In the genomic region with DNA sequence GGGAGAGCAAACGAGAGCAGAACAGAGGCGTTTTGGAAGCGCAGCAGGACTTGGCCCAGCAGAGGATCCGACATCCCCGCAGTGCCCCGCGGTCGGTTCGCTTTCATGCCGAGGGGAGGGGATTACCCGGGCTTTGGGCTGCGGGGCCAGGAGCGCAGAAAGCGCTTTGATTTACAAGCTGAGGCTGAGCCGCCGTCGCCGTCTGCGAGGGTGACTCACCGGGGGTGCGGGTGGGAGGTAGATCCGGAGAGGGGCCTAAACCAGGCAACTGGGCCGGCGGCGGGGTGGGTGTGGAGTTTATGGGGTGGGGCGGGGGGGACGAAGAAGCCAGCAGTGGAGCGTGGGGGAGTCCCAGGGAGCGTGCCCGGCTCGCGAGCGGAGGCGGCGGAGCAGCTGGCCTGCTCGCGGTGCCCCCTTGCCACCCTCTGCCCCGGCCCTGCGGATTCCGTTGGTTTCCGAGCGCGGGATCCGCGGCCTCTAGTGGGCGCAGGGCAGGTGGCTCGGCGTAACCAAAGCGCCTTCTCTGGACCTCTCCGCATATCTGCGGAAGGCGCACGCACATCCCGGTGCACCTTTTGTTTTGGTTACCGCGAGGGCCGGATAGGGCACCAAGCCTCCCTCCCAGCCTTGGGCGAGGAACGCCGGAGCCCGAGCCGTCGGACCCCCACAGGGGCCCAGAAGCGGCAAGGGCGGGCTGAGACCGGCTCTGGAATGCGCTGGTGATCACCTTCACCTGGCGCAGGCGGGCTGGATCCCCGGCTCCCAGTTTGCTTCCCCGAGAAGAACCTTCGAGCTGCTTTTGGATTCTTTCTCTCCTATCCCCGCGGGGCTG, we compare ENCODE assay signal across 1 cellular context.
TF ChIP-seq lines count a peak whose summit lies in the region.

No MANE protein-coding gene starts in this region.

TF ChIP-seq in WTC11, 78 proteins besides CTCF, POLR2A, EP300 and RAD21 (continued from another document and continues in another):
- TF ChIP-seq, protein P1, sequence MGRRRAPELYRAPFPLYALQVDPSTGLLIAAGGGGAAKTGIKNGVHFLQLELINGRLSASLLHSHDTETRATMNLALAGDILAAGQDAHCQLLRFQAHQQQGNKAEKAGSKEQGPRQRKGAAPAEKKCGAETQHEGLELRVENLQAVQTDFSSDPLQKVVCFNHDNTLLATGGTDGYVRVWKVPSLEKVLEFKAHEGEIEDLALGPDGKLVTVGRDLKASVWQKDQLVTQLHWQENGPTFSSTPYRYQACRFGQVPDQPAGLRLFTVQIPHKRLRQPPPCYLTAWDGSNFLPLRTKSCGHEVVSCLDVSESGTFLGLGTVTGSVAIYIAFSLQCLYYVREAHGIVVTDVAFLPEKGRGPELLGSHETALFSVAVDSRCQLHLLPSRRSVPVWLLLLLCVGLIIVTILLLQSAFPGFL (CRISPR knock-in tag; IDR thresholded peaks at IDR 0.05; ENCODE audit: borderline replicate concordance) = no peak
- TF ChIP-seq ESRRA (CRISPR knock-in tag; IDR thresholded peaks at IDR 0.05; ENCODE audit: borderline replicate concordance) (no peak), ZNF396 (CRISPR knock-in tag; IDR thresholded peaks at IDR 0.05; ENCODE audit: borderline replicate concordance) (no peak), FOXP1 (CRISPR knock-in tag; IDR thresholded peaks at IDR 0.05; ENCODE audit: borderline replicate concordance) (no peak; the same call in 1 of the 2 replicates), MXD4 (CRISPR knock-in tag; IDR thresholded peaks at IDR 0.05; ENCODE audit: borderline replicate concordance) (no peak), NR1H2 (CRISPR knock-in tag; IDR thresholded peaks at IDR 0.05) (no peak), FOXK1 (CRISPR knock-in tag; IDR thresholded peaks at IDR 0.05) (no peak), NFYB (CRISPR knock-in tag; conservative IDR thresholded peaks at IDR 0.05; ENCODE audit: low read depth) (no peak), GTF2I (CRISPR knock-in tag; conservative IDR thresholded peaks at IDR 0.05) (no peak), JUN (CRISPR knock-in tag; IDR thresholded peaks at IDR 0.05) (no peak), ZNF423 (CRISPR knock-in tag; IDR thresholded peaks at IDR 0.05) (peak; percentile 49; the same call in 1 of the 2 replicates), ZNF317 (CRISPR knock-in tag; IDR thresholded peaks at IDR 0.05; ENCODE audit: borderline replicate concordance, low read depth) (0 out of 2 replicates have a peak, but pooled peaks have one; percentile 16), KAT7 (CRISPR knock-in tag; IDR thresholded peaks at IDR 0.05; ENCODE audit: borderline replicate concordance) (no peak), RORB (CRISPR knock-in tag; IDR thresholded peaks at IDR 0.05) (no peak), GABPB1 (CRISPR knock-in tag; IDR thresholded peaks at IDR 0.05) (0 out of 2 replicates have a peak, but pooled peaks have one; percentile 16), GRHL2 (CRISPR knock-in tag; IDR thresholded peaks at IDR 0.05; ENCODE audit: insufficient replicate concordance, severe bottlenecking) (no peak), ZNF138 (CRISPR knock-in tag; conservative IDR thresholded peaks at IDR 0.05) (no peak), TEAD1 (CRISPR knock-in tag; IDR thresholded peaks at IDR 0.05) (0 out of 2 replicates have a peak, but pooled peaks have one; percentile 31), ZNF219 (CRISPR knock-in tag; IDR thresholded peaks at IDR 0.05; ENCODE audit: borderline replicate concordance) (no peak), ZNF263 (CRISPR knock-in tag; IDR thresholded peaks at IDR 0.05; ENCODE audit: low read depth) (peak; percentile 26; the same call in 1 of the 2 replicates), SOX15 (CRISPR knock-in tag; IDR thresholded peaks at IDR 0.05) (no peak), ELF4 (CRISPR knock-in tag; IDR thresholded peaks at IDR 0.05; ENCODE audit: low read depth) (no peak), NR2C2 (CRISPR knock-in tag; IDR thresholded peaks at IDR 0.05) (no peak), RELA (CRISPR knock-in tag; IDR thresholded peaks at IDR 0.05; ENCODE audit: borderline replicate concordance) (no peak), TP53 (CRISPR knock-in tag; IDR thresholded peaks at IDR 0.05) (0 out of 2 replicates have a peak, but pooled peaks have one; percentile 26)
- TF ChIP-seq, protein P2, sequence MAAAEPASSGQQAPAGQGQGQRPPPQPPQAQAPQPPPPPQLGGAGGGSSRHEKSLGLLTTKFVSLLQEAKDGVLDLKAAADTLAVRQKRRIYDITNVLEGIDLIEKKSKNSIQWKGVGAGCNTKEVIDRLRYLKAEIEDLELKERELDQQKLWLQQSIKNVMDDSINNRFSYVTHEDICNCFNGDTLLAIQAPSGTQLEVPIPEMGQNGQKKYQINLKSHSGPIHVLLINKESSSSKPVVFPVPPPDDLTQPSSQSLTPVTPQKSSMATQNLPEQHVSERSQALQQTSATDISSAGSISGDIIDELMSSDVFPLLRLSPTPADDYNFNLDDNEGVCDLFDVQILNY (CRISPR knock-in tag; IDR thresholded peaks at IDR 0.05) = 0 out of 2 replicates have a peak, but pooled peaks have one; percentile 23
- TF ChIP-seq, protein P3, sequence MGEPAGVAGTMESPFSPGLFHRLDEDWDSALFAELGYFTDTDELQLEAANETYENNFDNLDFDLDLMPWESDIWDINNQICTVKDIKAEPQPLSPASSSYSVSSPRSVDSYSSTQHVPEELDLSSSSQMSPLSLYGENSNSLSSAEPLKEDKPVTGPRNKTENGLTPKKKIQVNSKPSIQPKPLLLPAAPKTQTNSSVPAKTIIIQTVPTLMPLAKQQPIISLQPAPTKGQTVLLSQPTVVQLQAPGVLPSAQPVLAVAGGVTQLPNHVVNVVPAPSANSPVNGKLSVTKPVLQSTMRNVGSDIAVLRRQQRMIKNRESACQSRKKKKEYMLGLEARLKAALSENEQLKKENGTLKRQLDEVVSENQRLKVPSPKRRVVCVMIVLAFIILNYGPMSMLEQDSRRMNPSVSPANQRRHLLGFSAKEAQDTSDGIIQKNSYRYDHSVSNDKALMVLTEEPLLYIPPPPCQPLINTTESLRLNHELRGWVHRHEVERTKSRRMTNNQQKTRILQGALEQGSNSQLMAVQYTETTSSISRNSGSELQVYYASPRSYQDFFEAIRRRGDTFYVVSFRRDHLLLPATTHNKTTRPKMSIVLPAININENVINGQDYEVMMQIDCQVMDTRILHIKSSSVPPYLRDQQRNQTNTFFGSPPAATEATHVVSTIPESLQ (CRISPR knock-in tag; IDR thresholded peaks at IDR 0.05) = no peak
- TF ChIP-seq, protein P4, sequence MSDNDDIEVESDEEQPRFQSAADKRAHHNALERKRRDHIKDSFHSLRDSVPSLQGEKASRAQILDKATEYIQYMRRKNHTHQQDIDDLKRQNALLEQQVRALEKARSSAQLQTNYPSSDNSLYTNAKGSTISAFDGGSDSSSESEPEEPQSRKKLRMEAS (CRISPR knock-in tag; IDR thresholded peaks at IDR 0.05) = 0 out of 2 replicates have a peak, but pooled peaks have one; percentile 9
- TF ChIP-seq, protein P5, sequence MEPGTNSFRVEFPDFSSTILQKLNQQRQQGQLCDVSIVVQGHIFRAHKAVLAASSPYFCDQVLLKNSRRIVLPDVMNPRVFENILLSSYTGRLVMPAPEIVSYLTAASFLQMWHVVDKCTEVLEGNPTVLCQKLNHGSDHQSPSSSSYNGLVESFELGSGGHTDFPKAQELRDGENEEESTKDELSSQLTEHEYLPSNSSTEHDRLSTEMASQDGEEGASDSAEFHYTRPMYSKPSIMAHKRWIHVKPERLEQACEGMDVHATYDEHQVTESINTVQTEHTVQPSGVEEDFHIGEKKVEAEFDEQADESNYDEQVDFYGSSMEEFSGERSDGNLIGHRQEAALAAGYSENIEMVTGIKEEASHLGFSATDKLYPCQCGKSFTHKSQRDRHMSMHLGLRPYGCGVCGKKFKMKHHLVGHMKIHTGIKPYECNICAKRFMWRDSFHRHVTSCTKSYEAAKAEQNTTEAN (CRISPR knock-in tag; IDR thresholded peaks at IDR 0.05) = no peak
- TF ChIP-seq, protein P6, sequence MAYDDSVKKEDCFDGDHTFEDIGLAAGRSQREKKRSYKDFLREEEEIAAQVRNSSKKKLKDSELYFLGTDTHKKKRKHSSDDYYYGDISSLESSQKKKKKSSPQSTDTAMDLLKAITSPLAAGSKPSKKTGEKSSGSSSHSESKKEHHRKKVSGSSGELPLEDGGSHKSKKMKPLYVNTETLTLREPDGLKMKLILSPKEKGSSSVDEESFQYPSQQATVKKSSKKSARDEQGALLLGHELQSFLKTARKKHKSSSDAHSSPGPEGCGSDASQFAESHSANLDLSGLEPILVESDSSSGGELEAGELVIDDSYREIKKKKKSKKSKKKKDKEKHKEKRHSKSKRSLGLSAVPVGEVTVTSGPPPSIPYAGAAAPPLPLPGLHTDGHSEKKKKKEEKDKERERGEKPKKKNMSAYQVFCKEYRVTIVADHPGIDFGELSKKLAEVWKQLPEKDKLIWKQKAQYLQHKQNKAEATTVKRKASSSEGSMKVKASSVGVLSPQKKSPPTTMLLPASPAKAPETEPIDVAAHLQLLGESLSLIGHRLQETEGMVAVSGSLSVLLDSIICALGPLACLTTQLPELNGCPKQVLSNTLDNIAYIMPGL (CRISPR knock-in tag; IDR thresholded peaks at IDR 0.05) = 0 out of 2 replicates have a peak, but pooled peaks have one; percentile 45
- TF ChIP-seq, protein P7, sequence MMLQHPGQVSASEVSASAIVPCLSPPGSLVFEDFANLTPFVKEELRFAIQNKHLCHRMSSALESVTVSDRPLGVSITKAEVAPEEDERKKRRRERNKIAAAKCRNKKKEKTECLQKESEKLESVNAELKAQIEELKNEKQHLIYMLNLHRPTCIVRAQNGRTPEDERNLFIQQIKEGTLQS (CRISPR knock-in tag; conservative IDR thresholded peaks at IDR 0.05) = no peak
- TF ChIP-seq, protein P8, sequence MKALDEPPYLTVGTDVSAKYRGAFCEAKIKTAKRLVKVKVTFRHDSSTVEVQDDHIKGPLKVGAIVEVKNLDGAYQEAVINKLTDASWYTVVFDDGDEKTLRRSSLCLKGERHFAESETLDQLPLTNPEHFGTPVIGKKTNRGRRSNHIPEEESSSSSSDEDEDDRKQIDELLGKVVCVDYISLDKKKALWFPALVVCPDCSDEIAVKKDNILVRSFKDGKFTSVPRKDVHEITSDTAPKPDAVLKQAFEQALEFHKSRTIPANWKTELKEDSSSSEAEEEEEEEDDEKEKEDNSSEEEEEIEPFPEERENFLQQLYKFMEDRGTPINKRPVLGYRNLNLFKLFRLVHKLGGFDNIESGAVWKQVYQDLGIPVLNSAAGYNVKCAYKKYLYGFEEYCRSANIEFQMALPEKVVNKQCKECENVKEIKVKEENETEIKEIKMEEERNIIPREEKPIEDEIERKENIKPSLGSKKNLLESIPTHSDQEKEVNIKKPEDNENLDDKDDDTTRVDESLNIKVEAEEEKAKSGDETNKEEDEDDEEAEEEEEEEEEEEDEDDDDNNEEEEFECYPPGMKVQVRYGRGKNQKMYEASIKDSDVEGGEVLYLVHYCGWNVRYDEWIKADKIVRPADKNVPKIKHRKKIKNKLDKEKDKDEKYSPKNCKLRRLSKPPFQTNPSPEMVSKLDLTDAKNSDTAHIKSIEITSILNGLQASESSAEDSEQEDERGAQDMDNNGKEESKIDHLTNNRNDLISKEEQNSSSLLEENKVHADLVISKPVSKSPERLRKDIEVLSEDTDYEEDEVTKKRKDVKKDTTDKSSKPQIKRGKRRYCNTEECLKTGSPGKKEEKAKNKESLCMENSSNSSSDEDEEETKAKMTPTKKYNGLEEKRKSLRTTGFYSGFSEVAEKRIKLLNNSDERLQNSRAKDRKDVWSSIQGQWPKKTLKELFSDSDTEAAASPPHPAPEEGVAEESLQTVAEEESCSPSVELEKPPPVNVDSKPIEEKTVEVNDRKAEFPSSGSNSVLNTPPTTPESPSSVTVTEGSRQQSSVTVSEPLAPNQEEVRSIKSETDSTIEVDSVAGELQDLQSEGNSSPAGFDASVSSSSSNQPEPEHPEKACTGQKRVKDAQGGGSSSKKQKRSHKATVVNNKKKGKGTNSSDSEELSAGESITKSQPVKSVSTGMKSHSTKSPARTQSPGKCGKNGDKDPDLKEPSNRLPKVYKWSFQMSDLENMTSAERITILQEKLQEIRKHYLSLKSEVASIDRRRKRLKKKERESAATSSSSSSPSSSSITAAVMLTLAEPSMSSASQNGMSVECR (CRISPR knock-in tag; IDR thresholded peaks at IDR 0.05; ENCODE audit: borderline replicate concordance) = 0 out of 2 replicates have a peak, but pooled peaks have one; percentile 45
- TF ChIP-seq, protein P9, sequence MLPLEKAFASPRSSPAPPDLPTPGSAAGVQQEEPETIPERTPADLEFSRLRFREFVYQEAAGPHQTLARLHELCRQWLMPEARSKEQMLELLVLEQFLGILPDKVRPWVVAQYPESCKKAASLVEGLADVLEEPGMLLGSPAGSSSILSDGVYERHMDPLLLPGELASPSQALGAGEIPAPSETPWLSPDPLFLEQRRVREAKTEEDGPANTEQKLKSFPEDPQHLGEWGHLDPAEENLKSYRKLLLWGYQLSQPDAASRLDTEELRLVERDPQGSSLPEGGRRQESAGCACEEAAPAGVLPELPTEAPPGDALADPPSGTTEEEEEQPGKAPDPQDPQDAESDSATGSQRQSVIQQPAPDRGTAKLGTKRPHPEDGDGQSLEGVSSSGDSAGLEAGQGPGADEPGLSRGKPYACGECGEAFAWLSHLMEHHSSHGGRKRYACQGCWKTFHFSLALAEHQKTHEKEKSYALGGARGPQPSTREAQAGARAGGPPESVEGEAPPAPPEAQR (CRISPR knock-in tag; IDR thresholded peaks at IDR 0.05) = no peak
- TF ChIP-seq, protein P10, sequence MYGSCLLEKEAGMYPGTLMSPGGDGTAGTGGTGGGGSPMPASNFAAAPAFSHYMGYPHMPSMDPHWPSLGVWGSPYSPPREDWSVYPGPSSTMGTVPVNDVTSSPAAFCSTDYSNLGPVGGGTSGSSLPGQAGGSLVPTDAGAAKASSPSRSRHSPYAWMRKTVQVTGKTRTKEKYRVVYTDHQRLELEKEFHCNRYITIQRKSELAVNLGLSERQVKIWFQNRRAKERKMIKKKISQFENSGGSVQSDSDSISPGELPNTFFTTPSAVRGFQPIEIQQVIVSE (CRISPR knock-in tag; IDR thresholded peaks at IDR 0.05; ENCODE audit: borderline replicate concordance) = no peak
- TF ChIP-seq, protein P11, sequence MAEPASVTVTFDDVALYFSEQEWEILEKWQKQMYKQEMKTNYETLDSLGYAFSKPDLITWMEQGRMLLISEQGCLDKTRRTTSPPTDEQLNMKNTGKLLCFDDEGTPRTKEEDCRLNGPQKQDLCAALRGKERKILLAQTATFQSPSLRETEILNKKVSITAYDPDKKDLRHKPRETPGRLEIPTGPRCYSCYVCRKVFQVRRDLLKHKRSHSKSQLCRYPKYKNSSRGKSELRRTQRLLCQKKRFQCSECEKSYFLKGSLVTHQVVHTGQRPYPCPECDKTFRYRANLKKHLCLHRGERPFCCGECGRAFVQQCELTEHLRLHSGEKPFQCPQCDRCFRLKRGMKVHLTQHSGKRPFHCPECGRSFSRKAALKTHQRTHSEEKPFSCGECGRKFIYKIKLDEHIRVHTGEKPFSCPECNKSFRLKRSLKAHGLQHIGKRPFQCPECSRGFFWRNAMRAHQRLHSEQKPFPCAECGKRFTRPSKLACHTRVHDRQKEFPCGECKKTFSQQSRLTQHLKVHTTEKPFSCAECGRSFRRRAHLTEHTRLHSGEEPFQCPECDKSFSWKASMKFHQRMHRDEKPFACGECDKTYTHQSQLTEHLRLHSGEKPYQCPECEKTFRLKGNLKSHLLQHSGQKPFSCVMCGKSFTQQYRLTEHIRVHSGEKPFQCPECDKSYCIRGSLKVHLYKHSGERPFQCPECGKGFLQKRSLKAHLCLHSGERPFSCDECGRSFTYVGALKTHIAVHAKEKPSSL (CRISPR knock-in tag; conservative IDR thresholded peaks at IDR 0.05) = no peak
